Comparison of ENCODE assay signal across 1 cellular context in genomic region chr15:41827290-41827879, GRCh38.
TF ChIP-seq lines count a peak whose summit lies in the region.

No MANE protein-coding gene starts in this region.

TF ChIP-seq in H1, 55 proteins besides CTCF, POLR2A, EP300 and RAD21:
- TF ChIP-seq, protein P1, sequence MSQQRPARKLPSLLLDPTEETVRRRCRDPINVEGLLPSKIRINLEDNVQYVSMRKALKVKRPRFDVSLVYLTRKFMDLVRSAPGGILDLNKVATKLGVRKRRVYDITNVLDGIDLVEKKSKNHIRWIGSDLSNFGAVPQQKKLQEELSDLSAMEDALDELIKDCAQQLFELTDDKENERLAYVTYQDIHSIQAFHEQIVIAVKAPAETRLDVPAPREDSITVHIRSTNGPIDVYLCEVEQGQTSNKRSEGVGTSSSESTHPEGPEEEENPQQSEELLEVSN (IDR thresholded peaks at IDR 0.05), result peak; percentile 40; the same call in 1 of the 2 replicates
- TF ChIP-seq NANOG (IDR thresholded peaks at IDR 0.05; ENCODE audit: insufficient read depth, low read depth, low read length, poor library complexity, severe bottlenecking), result no peak
- no peak for TF ChIP-seq JUN (IDR thresholded peaks at IDR 0.05; ENCODE audit: low read depth, low read length)
- peak; percentile 60; the same call in 1 of the 2 replicates for TF ChIP-seq EGR1 (IDR thresholded peaks at IDR 0.05; ENCODE audit: borderline replicate concordance, low read depth, low read length)
- TF ChIP-seq SP2 (IDR thresholded peaks at IDR 0.05; ENCODE audit: low read length), result no peak
- TF ChIP-seq SAP30 (IDR thresholded peaks at IDR 0.05; ENCODE audit: insufficient read depth, insufficient replicate concordance, low read length), result no peak
- peak in 1 of 2 experiments; percentile 16; a peak in 1 of 4 replicates for TF ChIP-seq SIN3A (conservative IDR thresholded peaks at IDR 0.05 in 1 of 2, IDR thresholded peaks at IDR 0.05 in 1 of 2; ENCODE audit: low read depth in 1 of 2, low read length in 2 of 2)
- no peak for TF ChIP-seq CEBPB (IDR thresholded peaks at IDR 0.05; ENCODE audit: low read depth, low read length)
- TF ChIP-seq SP4 (IDR thresholded peaks at IDR 0.05; ENCODE audit: low read length), result no peak
- TF ChIP-seq KDM4A (IDR thresholded peaks at IDR 0.05; ENCODE audit: low read depth, low read length, severe bottlenecking), result peak; percentile 34
- peak; percentile 46; the same call in 1 of the 2 replicates for TF ChIP-seq MAX (IDR thresholded peaks at IDR 0.05)
